In genomic region chr11:2280208-2280607, GRCh38 we compare ENCODE assay signal across 25 cellular contexts.
"Had no signal": no experiment of that assay in that cellular context is flagged by ENCODE, and none has a peak within 500 bp of the region (broad histone marks: within the 10 kb centered on the region; RNA-seq: fewer than 3 reads in every experiment).

No MANE protein-coding gene starts in this region.

- FAIRE-seq: urothelium cell line had no signal

- H3K36me3 ChIP-seq: stomach, suprapubic skin, thoracic aorta, thyroid gland, tibial artery, tibial nerve, transverse colon, upper lobe of left lung, upper lobe of right lung, uterus, vagina had no signal

- H3K27me3 ChIP-seq: suprapubic skin, testis, thyroid gland, tibial nerve, upper lobe of left lung, upper lobe of right lung, uterus, vagina had no signal

- H3K4me3 ChIP-seq: stomach, suprapubic skin, testis, thoracic aorta, thyroid gland, tibial artery, tibial nerve, transverse colon, upper lobe of left lung, upper lobe of right lung, uterus, vagina had no signal

- DNase-seq: stimulated activated CD4-positive, alpha-beta T cell treated with anti-CD3 and anti-CD28 coated beads, Interleukin-2, amount 100 ng/mL, for 48 hours; stimulated activated CD4-positive, alpha-beta T cell treated with anti-CD3 and anti-CD28 coated beads, Interleukin-4, amount 100 ng/mL, for 1 hour; stimulated activated CD4-positive, alpha-beta T cell treated with anti-CD3 and anti-CD28 coated beads, Interleukin-4, amount 100 ng/mL, for 24 hours; stimulated activated CD4-positive, alpha-beta T cell treated with anti-CD3 and anti-CD28 coated beads, Interleukin-4, amount 100 ng/mL, for 4 hours; stimulated activated CD8-positive, alpha-beta memory T cell treated with anti-CD3 and anti-CD28 coated beads, Interleukin-4, amount 100 ng/mL, for 48 hours; stimulated activated naive B cell treated with anti-CD40 and anti-IgM and Interleukin-4, amounts not matched to agents 10 μg/mL and 1 μg/mL and 100 μg/mL, for 72 hours; stimulated activated naive CD4-positive, alpha-beta T cell; stimulated activated naive CD4-positive, alpha-beta T cell treated with Interleukin-2 at 50 U/mL for 16 hours; stimulated activated naive CD8-positive, alpha-beta T cell treated with anti-CD3 and anti-CD28 coated beads, Interleukin-15, amount 100 ng/mL, for 72 hours; stimulated activated naive CD8-positive, alpha-beta T cell treated with anti-CD3 and anti-CD28 coated beads, Interleukin-15, Interleukin-2, amounts not matched to agents 100 U/mL and 50 U/mL, for 24 hours; stomach; substantia nigra; testis; thyroid gland; tibial artery; transverse colon; trophoblast cell; upper lobe of left lung; upper lobe of right lung; uterus had no signal

- H3K27ac ChIP-seq: stomach, suprapubic skin, testis, thoracic aorta, thyroid gland, tibial artery, tibial nerve, transverse colon, upper lobe of left lung, upper lobe of right lung, uterus, vagina had no signal

- H3K4me1 ChIP-seq: stomach, suprapubic skin, testis, thyroid gland, tibial artery, transverse colon, upper lobe of left lung, upper lobe of right lung, uterus, vagina had no signal

- H3K9me3 ChIP-seq: suprapubic skin, testis, thyroid gland, uterus, vagina had no signal
